ENCODE assay signal across 8 cellular contexts in genomic region chr3:66037986-66038369, GRCh38. TPM values are rescaled to one million over a fixed set of nuclear protein-coding genes. Genes with fewer than 3 reads are reported as not detected.
DNase-seq lines count a peak whose midpoint lies in the region; ATAC-seq and TF ChIP-seq lines count a peak whose summit lies in the region.

No MANE protein-coding gene starts in this region.

- peak overlapping the region; percentile 79 for H3K4me3 Mint-ChIP-seq in activated CD4-positive, alpha-beta T cell treated with anti-CD3 and anti-CD28 coated beads, Interleukin-2, amount 10 ng/mL, durations not matched to agents 7 days and 5 days

- DNase-seq in activated CD4-positive, alpha-beta T cell treated with anti-CD3 and anti-CD28 coated beads, Interleukin-2, amount 10 ng/mL, durations not matched to agents 7 days and 5 days, result no peak
- DNase-seq in activated CD4-positive, alpha-beta T cell treated with anti-CD3 and anti-CD28 coated beads for 48 hours, result no peak
- peak; percentile 16 for DNase-seq in WERI-Rb-1
- DNase-seq in heart right ventricle, result peak; percentile 17 to 36
- DNase-seq in sigmoid colon, result no peak
- DNase-seq in SKM-1 (lab: John Stamatoyannopoulos, UW; ENCODE audit: unreplicated experiment), result no peak
- no peak for DNase-seq in NCI-H82 (lab: John Stamatoyannopoulos, UW)
- no peak for DNase-seq in T1000 (lab: John Stamatoyannopoulos, UW)

- no peaks in the 10 kb centered on the region for H3K27me3 ChIP-seq in WERI-Rb-1 (ENCODE audit: insufficient read depth, low read depth, severe bottlenecking)
- H3K27me3 ChIP-seq in heart right ventricle, result peaks cover 0 to 51% (median 0%) of the 10 kb centered on the region in 7 donors
- H3K27me3 ChIP-seq in sigmoid colon, result no peaks in the 10 kb centered on the region

- H3K27ac ChIP-seq in WERI-Rb-1 (peak overlapping the region; percentile 85), heart right ventricle (peak overlapping the region; percentile 74 to 98 (median 94)), sigmoid colon (peak overlapping the region; percentile 87 to 96 (median 92))

- H3K36me3 ChIP-seq in WERI-Rb-1 (no peaks in the 10 kb centered on the region; the same call in 1 of the 2 replicates), heart right ventricle (peaks cover 0 to 5% (median 0%) of the 10 kb centered on the region in 9 donors), sigmoid colon (no peaks in the 10 kb centered on the region)

- peak in 4 of 8 donors; percentile 5 to 25 (median 10) for ATAC-seq in heart right ventricle

- TF ChIP-seq CTCF in WERI-Rb-1 (IDR thresholded peaks at IDR 0.05; ENCODE audit: low read depth, low read length) (no peak), heart right ventricle (IDR thresholded peaks at IDR 0.05) (no peak), sigmoid colon (IDR thresholded peaks at IDR 0.05) (no peak)

- TF ChIP-seq POLR2A in sigmoid colon (IDR thresholded peaks at IDR 0.05), result no peak

- TF ChIP-seq EP300 in sigmoid colon (IDR thresholded peaks at IDR 0.05), result no peak

- no peaks in the 10 kb centered on the region for H3K9me3 ChIP-seq in WERI-Rb-1 (ENCODE audit: severe bottlenecking)
- H3K9me3 ChIP-seq in heart right ventricle, result no peaks in the 10 kb centered on the region
- H3K9me3 ChIP-seq in sigmoid colon, result no peaks in the 10 kb centered on the region

- 1% methylated on average over 31 of the region's 31 CpGs for WGBS in heart right ventricle, 2 donors
- WGBS in sigmoid colon, 2 donors, result 0 to 1% methylated on average over 31 of the region's 31 CpGs

- H3K27me3 Mint-ChIP-seq in activated CD4-positive, alpha-beta T cell treated with anti-CD3 and anti-CD28 coated beads, Interleukin-2, amount 10 ng/mL, durations not matched to agents 7 days and 5 days, result peaks cover 71% of the 10 kb centered on the region

- POLR2A ChIA-PET in activated CD4-positive, alpha-beta T cell treated with anti-CD3 and anti-CD28 coated beads, Interleukin-2, amount 10 ng/mL, durations not matched to agents 7 days and 5 days (lab: Charles Lee), result no interaction called here

- H3K4me1 ChIP-seq in heart right ventricle, result peaks cover 2 to 43% (median 23%) of the 10 kb centered on the region in 9 donors
- H3K4me1 ChIP-seq in sigmoid colon, result peaks cover 0 to 33% (median 24%) of the 10 kb centered on the region in 4 donors

- intact Hi-C loops in heart right ventricle (cut with DNase I), result loop anchor here in 9 of 10 donors (2.0 to 10.0 kb wide), 16 partner anchors 41 to 253 kb away; no protein-coding TSS in a partner anchor
- intact Hi-C loops in sigmoid colon (cut with DNase I), result loop anchor here (5.0 to 10.0 kb wide), 6 partner anchors 86 to 464 kb away; partner anchors contain the start of genes LRIG1 and SLC25A26

- no peak overlapping the region for H3K27ac Mint-ChIP-seq in activated CD4-positive, alpha-beta T cell treated with anti-CD3 and anti-CD28 coated beads, Interleukin-2, amount 10 ng/mL, durations not matched to agents 7 days and 5 days

- H3K36me3 Mint-ChIP-seq in activated CD4-positive, alpha-beta T cell treated with anti-CD3 and anti-CD28 coated beads, Interleukin-2, amount 10 ng/mL, durations not matched to agents 7 days and 5 days (ENCODE audit: low read depth), result no peaks in the 10 kb centered on the region

- H3K9me3 Mint-ChIP-seq in activated CD4-positive, alpha-beta T cell treated with anti-CD3 and anti-CD28 coated beads, Interleukin-2, amount 10 ng/mL, durations not matched to agents 7 days and 5 days, result no peaks in the 10 kb centered on the region

- H3K4me1 Mint-ChIP-seq in activated CD4-positive, alpha-beta T cell treated with anti-CD3 and anti-CD28 coated beads, Interleukin-2, amount 10 ng/mL, durations not matched to agents 7 days and 5 days, result peaks cover 6% of the 10 kb centered on the region

- CTCF ChIA-PET in activated CD4-positive, alpha-beta T cell treated with anti-CD3 and anti-CD28 coated beads, Interleukin-2, amount 10 ng/mL, durations not matched to agents 7 days and 5 days (lab: Charles Lee), result no interaction called here

- H3K4me3 ChIP-seq in WERI-Rb-1 (ENCODE audit: low read depth, low read length), result peak overlapping the region; percentile 95
- peak overlapping the region; percentile 58 to 96 (median 80) for H3K4me3 ChIP-seq in heart right ventricle
- peak overlapping the region; percentile 62 to 83 (median 74) for H3K4me3 ChIP-seq in sigmoid colon

RNA-seq across cellular contexts. Expression of gene MAGI1, which starts 0.7 kb away (rescaled TPM):
- total RNA-seq in activated CD4-positive, alpha-beta T cell treated with anti-CD3 and anti-CD28 coated beads, Interleukin-2, amount 10 ng/mL, durations not matched to agents 7 days and 5 days, result under 1 TPM in 1 of 2 experiments, not detected in 1; 0.04 TPM
- 10 to 100 TPM; 19.4 to 58.2 (median 43.6) TPM for total RNA-seq in heart right ventricle
- 10 to 100 TPM in 1 of 2 donors, 1 to 10 TPM in 1; 5.7 to 21.9 TPM for polyA plus RNA-seq in heart right ventricle
- 10 to 100 TPM; 29.8 to 54.0 (median 44.8) TPM for total RNA-seq in sigmoid colon
- 10 to 100 TPM; 10.2 to 12.7 (median 12.4) TPM for polyA plus RNA-seq in sigmoid colon

Comparison
In these comparisons a context has a peak if more than half of its experiments do, and no peak if none do; other contexts are left out.
1. DNase-seq: peak in WERI-Rb-1 (single experiment) and heart right ventricle (2 of 2); none in activated CD4-positive, alpha-beta T cell treated with anti-CD3 and anti-CD28 coated beads, Interleukin-2, amount 10 ng/mL, durations not matched to agents 7 days and 5 days (single experiment), activated CD4-positive, alpha-beta T cell treated with anti-CD3 and anti-CD28 coated beads for 48 hours (single experiment), sigmoid colon (single experiment), SKM-1 (single experiment), NCI-H82 (single experiment) and T1000 (single experiment).
2. RNA of gene MAGI1, which starts 0.7 kb away (total RNA-seq): 29.8 to 54.0 TPM in sigmoid colon and 19.4 to 58.2 TPM in heart right ventricle; 0.04 TPM in activated CD4-positive, alpha-beta T cell treated with anti-CD3 and anti-CD28 coated beads, Interleukin-2, amount 10 ng/mL, durations not matched to agents 7 days and 5 days; every median in the first group is over 10 times any median in the second.
3. Peak in every context shown above with its lines, with median percentiles within 50 percentile points of each other: H3K27ac ChIP-seq and H3K4me3 ChIP-seq.